ENCODE assay signal across 14 cellular contexts in genomic region chr1:3431266-3431665, GRCh38. TPM values are rescaled to one million over a fixed set of nuclear protein-coding genes. Genes with fewer than 3 reads are reported as not detected.
DNase-seq lines count a peak whose midpoint lies in the region; ATAC-seq and TF ChIP-seq lines count a peak whose summit lies in the region.
"Had no signal": no experiment of that assay in that cellular context is flagged by ENCODE, and none has a peak within 500 bp of the region (broad histone marks: within the 10 kb centered on the region; RNA-seq: fewer than 3 reads in every experiment).

No MANE protein-coding gene starts in this region.

- no peak overlapping the region for H3K27ac Mint-ChIP-seq in chondrocyte (ENCODE audit: unreplicated experiment)
- no peak overlapping the region for H3K27ac Mint-ChIP-seq in neural progenitor cell

- H3K79me2 ChIP-seq in DOHH2 (ENCODE audit: control insufficient read depth, low read length): no peaks in the 10 kb centered on the region
- no peaks in the 10 kb centered on the region for H3K79me2 ChIP-seq in neural progenitor cell (ENCODE audit: low read depth)
- H3K79me2 ChIP-seq: parathyroid adenoma had no signal

- H4K20me1 ChIP-seq in DOHH2 (ENCODE audit: control insufficient read depth, insufficient read depth, low read depth, low read length): no peaks in the 10 kb centered on the region
- no peaks in the 10 kb centered on the region for H4K20me1 ChIP-seq in neural progenitor cell (ENCODE audit: low read depth)

- H3K4me2 ChIP-seq in DOHH2 (ENCODE audit: low read length) (no peak overlapping the region), neural progenitor cell (no peak overlapping the region)

- no peaks in the 10 kb centered on the region for H3K9me2 ChIP-seq in DOHH2 (replicated peaks; ENCODE audit: control insufficient read depth, low read length)

- TF ChIP-seq CTCF in DOHH2 (IDR thresholded peaks at IDR 0.05; ENCODE audit: low read depth, low read length, poor library complexity, severe bottlenecking) (peak; percentile 21), chondrocyte (IDR thresholded peaks at IDR 0.05) (peak; percentile 66), neural progenitor cell (IDR thresholded peaks at IDR 0.05) (peak; percentile 64)

- H2AFZ ChIP-seq in neural progenitor cell (replicated peaks): no peak overlapping the region
- H2AFZ ChIP-seq: parathyroid adenoma had no signal

- H3K9ac ChIP-seq in neural progenitor cell: no peak overlapping the region
- H3K9ac ChIP-seq: parathyroid adenoma had no signal

- no peaks in the 10 kb centered on the region for H3F3A ChIP-seq in DOHH2 (ENCODE audit: control insufficient read depth, insufficient read depth)
- no peaks in the 10 kb centered on the region for H3F3A ChIP-seq in neural progenitor cell (ENCODE audit: low read depth)

- H3K36me3 Mint-ChIP-seq in chondrocyte (ENCODE audit: low read depth) (peaks cover 20% of the 10 kb centered on the region), neural progenitor cell (peaks cover 3% of the 10 kb centered on the region)

- H3K27me3 ChIP-seq in DOHH2 (ENCODE audit: control insufficient read depth, low read length) (no peaks in the 10 kb centered on the region), neural progenitor cell (no peaks in the 10 kb centered on the region)

- H3K9me3 Mint-ChIP-seq in chondrocyte (ENCODE audit: low read depth) (no peaks in the 10 kb centered on the region), neural progenitor cell (no peaks in the 10 kb centered on the region)

- ATAC-seq in HG02938 (IDR thresholded peaks at IDR 0.05; ENCODE audit: unreplicated experiment) (no peak), GM21381 (IDR thresholded peaks at IDR 0.05; ENCODE audit: unreplicated experiment) (no peak)
- ATAC-seq: lower lobe of right lung had no signal

- H3K4me3 ChIP-seq in DOHH2 (ENCODE audit: low read length) (no peak overlapping the region), neural progenitor cell (no peak overlapping the region)
- H3K4me3 ChIP-seq: lower lobe of right lung, thoracic aorta had no signal

- H3K27ac ChIP-seq in DOHH2 (ENCODE audit: low read depth, low read length) (no peak overlapping the region), neural progenitor cell (no peak overlapping the region)
- H3K27ac ChIP-seq: lower lobe of right lung, parathyroid adenoma, thoracic aorta had no signal

- H3K27me3 Mint-ChIP-seq in chondrocyte (ENCODE audit: low read depth) (no peaks in the 10 kb centered on the region), neural progenitor cell (ENCODE audit: insufficient read depth, low read depth) (peaks cover 6% of the 10 kb centered on the region)

- H3K9me3 ChIP-seq in DOHH2 (ENCODE audit: control insufficient read depth, insufficient read depth, low read length) (no peaks in the 10 kb centered on the region), neural progenitor cell (ENCODE audit: low read depth) (no peaks in the 10 kb centered on the region)
- H3K9me3 ChIP-seq: lower lobe of right lung, thoracic aorta had no signal

- H3K36me3 ChIP-seq in DOHH2 (ENCODE audit: control insufficient read depth, low read length): no peaks in the 10 kb centered on the region
- no peaks in the 10 kb centered on the region for H3K36me3 ChIP-seq in neural progenitor cell
- H3K36me3 ChIP-seq: lower lobe of right lung had no signal

- H3K4me3 Mint-ChIP-seq in chondrocyte (ENCODE audit: unreplicated experiment) (no peak overlapping the region), neural progenitor cell (no peak overlapping the region)

- peak; percentile 71 for DNase-seq in HuH-7 (ENCODE audit: low spot score)
- DNase-seq in chondrocyte (ENCODE audit: low spot score): peak; percentile 68
- DNase-seq in neural progenitor cell (ENCODE audit: low spot score): peak; percentile 62
- DNase-seq in SW480 (ENCODE audit: low spot score): no peak
- DNase-seq in NCI-H748 treated with DMSO at 0.1 percent for 48 hours (lab: John Stamatoyannopoulos, UW): no peak
- DNase-seq: activated T-cell treated with anti-CD3 and anti-CD28 coated beads, Interleukin-2, amount 50 U/mL, for 48 hours; caudate nucleus; foreskin melanocyte; lower lobe of right lung had no signal

- no peaks in the 10 kb centered on the region for H3K4me1 Mint-ChIP-seq in chondrocyte (ENCODE audit: low read depth)
- peaks cover 13% of the 10 kb centered on the region for H3K4me1 Mint-ChIP-seq in neural progenitor cell

- H3K4me1 ChIP-seq in DOHH2 (ENCODE audit: control insufficient read depth, low read length) (no peaks in the 10 kb centered on the region), neural progenitor cell (peaks cover 9% of the 10 kb centered on the region)
- H3K4me1 ChIP-seq: lower lobe of right lung, parathyroid adenoma had no signal

RNA-seq across cellular contexts. Expression of gene ARHGEF16, which starts 23.2 kb away (rescaled TPM):
- total RNA-seq in chondrocyte: 1.1 to 4.1 TPM (median 2.0 TPM) in 3 replicates
- total RNA-seq in neural progenitor cell (ENCODE audit: low replicate concordance): 1.3 and 7.8 TPM in 2 replicates

Comparison
In these comparisons a context has a peak if more than half of its experiments do, and no peak if none do; other contexts are left out.
1. DNase-seq: peak in HuH-7 (single experiment), chondrocyte (single experiment) and neural progenitor cell (single experiment); none in SW480 (single experiment) and NCI-H748 treated with DMSO at 0.1 percent for 48 hours (single experiment).
2. Peak in every context shown above with its lines, with median percentiles within 50 percentile points of each other: CTCF ChIP-seq.